ENCODE assay signal across 8 cellular contexts in the genomic region with DNA sequence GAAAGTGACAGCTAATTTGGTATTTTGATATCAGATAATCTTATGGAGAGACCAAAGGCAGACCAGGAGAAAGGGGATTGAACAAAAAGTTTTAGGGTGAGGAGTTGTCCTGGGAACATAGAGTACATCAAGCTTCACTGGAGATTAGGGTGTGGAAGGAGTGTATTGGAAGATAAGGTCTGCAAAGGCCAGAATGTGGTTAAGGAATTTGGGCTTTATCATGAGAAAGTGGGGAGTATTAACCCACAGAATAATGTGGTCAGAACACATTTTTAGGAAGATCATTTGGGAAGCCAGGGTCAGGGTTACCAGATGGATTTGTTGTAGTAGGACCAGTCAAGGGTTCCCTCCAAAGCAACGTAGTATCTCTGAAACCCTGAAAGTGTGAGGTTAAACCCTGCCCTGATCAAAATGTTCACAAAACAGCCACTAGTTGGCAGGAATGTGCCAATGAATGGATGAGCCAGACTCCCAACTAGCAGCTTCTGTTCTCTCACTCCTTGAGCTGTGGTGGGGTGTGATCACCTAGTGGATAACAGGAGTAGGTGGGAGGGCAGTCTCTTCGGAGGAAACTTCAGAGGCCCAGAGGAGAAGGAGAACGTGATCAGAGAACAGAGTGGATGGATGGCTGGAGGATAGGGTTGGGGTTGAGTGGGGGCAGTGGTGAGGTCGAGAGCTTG. TPM values are rescaled to one million over a fixed set of nuclear protein-coding genes. Genes with fewer than 3 reads are reported as not detected.
DNase-seq lines count a peak whose midpoint lies in the region; ATAC-seq and TF ChIP-seq lines count a peak whose summit lies in the region.

No MANE protein-coding gene starts in this region.

- no peak for TF ChIP-seq POLR2A in HCT116 (IDR thresholded peaks at IDR 0.05; ENCODE audit: borderline replicate concordance, extremely low read depth, insufficient read depth, insufficient read length)

- H3K27me3 ChIP-seq in HCT116 (ENCODE audit: insufficient read depth, low read length) (no peaks in the 10 kb centered on the region), lower lobe of right lung (ENCODE audit: low read depth) (no peaks in the 10 kb centered on the region), stomach smooth muscle (ENCODE audit: control insufficient read depth in 1 of 2, insufficient read depth in 2 of 2, low read length in 2 of 2) (no peaks in the 10 kb centered on the region)

- RAD21 ChIA-PET in HCT116 (lab: Charles Lee; ENCODE audit: low non-redundant PET in 1 of 2, low total read pairs in 2 of 2, uncharacterized antibody in 2 of 2, unreplicated experiment in 2 of 2) = interaction anchor here (0.5 to 3.8 kb wide), 6 partner anchors 9 to 151 kb away, joined by 3 to 43 read pairs (median 4); no protein-coding TSS in a partner anchor

- H3K4me2 ChIP-seq in HCT116 (ENCODE audit: low read length) = peak overlapping the region; percentile 75

- H3K4me1 ChIP-seq in HCT116 (ENCODE audit: control insufficient read depth in 1 of 2, insufficient read depth in 2 of 2, low read length in 2 of 2) (peaks cover 9 to 47% of the 10 kb centered on the region in 2 experiments; a peak in 3 of 4 replicates), lower lobe of right lung (peaks cover 17% of the 10 kb centered on the region), stomach smooth muscle (ENCODE audit: control insufficient read depth, insufficient read depth, low read length) (peaks cover 7% of the 10 kb centered on the region)

- H3K27ac ChIP-seq in HCT116 (ENCODE audit: low read depth, low read length) (peak overlapping the region; percentile 81), lower lobe of right lung (no peak overlapping the region), stomach smooth muscle (ENCODE audit: low read length) (peak overlapping the region; percentile 1)

- no peaks in the 10 kb centered on the region for H3K9me2 ChIP-seq in HCT116 (ENCODE audit: insufficient read depth)

- H3K79me2 ChIP-seq in HCT116 (ENCODE audit: insufficient read depth, low read length) = no peaks in the 10 kb centered on the region

- no peaks in the 10 kb centered on the region for H3K9me3 ChIP-seq in HCT116 (ENCODE audit: control insufficient read depth in 1 of 2, insufficient read depth in 1 of 2, low read depth in 1 of 2, low read length in 2 of 2)
- no peaks in the 10 kb centered on the region for H3K9me3 ChIP-seq in lower lobe of right lung
- no peaks in the 10 kb centered on the region for H3K9me3 ChIP-seq in stomach smooth muscle (ENCODE audit: control insufficient read depth in 2 of 2, low read length in 2 of 2)

- 0 out of 4 replicates have a peak overlapping the region, but pooled peaks of 1 of the 2 experiments have one; percentile 70 for H3K4me3 ChIP-seq in HCT116 (replicated peaks in 1 of 2; ENCODE audit: low read depth in 1 of 2, low read length in 2 of 2)
- H3K4me3 ChIP-seq in lower lobe of right lung = no peak overlapping the region
- no peak overlapping the region for H3K4me3 ChIP-seq in stomach smooth muscle (ENCODE audit: low read length in 2 of 2)

- CTCF ChIA-PET in HCT116 (lab: Charles Lee) = interaction anchor here (0.6 to 5.4 kb wide), 12 partner anchors 9 to 304 kb away, joined by 3 to 114 read pairs (median 6); partner anchors contain the start of genes C1orf50, P3H1, SLC2A1 and ZNF691

- H3K36me3 ChIP-seq in HCT116 (ENCODE audit: control insufficient read depth in 1 of 2, insufficient read depth in 2 of 2, low read length in 2 of 2) = peaks cover 6 to 17% of the 10 kb centered on the region in 2 experiments; a peak in 3 of 4 replicates
- H3K36me3 ChIP-seq in lower lobe of right lung = peaks cover 13% of the 10 kb centered on the region
- peaks cover 7 to 9% of the 10 kb centered on the region in 2 donors for H3K36me3 ChIP-seq in stomach smooth muscle (ENCODE audit: control insufficient read depth in 2 of 2, insufficient read depth in 2 of 2, low read length in 2 of 2)

- TF ChIP-seq CTCF in HCT116 (IDR thresholded peaks at IDR 0.05 in 2 of 3, conservative IDR thresholded peaks at IDR 0.05 in 1 of 3; ENCODE audit: borderline replicate concordance in 1 of 3, insufficient read depth in 1 of 3, low read depth in 2 of 3, low read length in 2 of 3) (peak in 2 of 3 experiments; percentile 77 to 88; a peak in 4 of 6 replicates), lower lobe of right lung (IDR thresholded peaks at IDR 0.05) (peak; percentile 64)

- no peak for TF ChIP-seq RAD21 in HCT116 (IDR thresholded peaks at IDR 0.05; ENCODE audit: low read depth)

- DNase-seq in DMS153 treated with DMSO at 0.1 percent for 48 hours (lab: John Stamatoyannopoulos, UW; ENCODE audit: unreplicated experiment) (peak; percentile 78), HCT116 (ENCODE audit: low read depth, low spot score) (peak; percentile 76), NCI-H2171 (lab: John Stamatoyannopoulos, UW) (peak; percentile 44), UCSD-AML1 (lab: John Stamatoyannopoulos, UW; ENCODE audit: unreplicated experiment) (peak; percentile 46), lower lobe of right lung (no peak)
- DNase-seq in effector CD4-positive, alpha-beta T cell = peak; percentile 42

- peak overlapping the region; percentile 60 for H2AFZ ChIP-seq in HCT116 (ENCODE audit: low read depth, low read length, poor library complexity, severe bottlenecking)

- POLR2A ChIA-PET in HCT116 (lab: Charles Lee) = interaction anchor here (1.2 to 3.4 kb wide), 2 partner anchors 143 to 151 kb away, joined by 3 to 16 read pairs; no protein-coding TSS in a partner anchor

- intact Hi-C loops in HCT116 (cut with micrococcal nuclease) (loop anchor here (1.0 kb wide), 1 partner anchor 18 kb away; no protein-coding TSS in a partner anchor), lower lobe of right lung (cut with DNase I) (no loop called here)

- H3K9ac ChIP-seq in HCT116 (ENCODE audit: low read length) = 0 out of 2 replicates have a peak overlapping the region, but pooled peaks have one; percentile 12
- H3K9ac ChIP-seq in stomach smooth muscle (ENCODE audit: low read length in 2 of 2) = peak overlapping the region in 1 of 2 donors; percentile 36

- no TSS peak for BruUV-seq in HCT116 (replicated peaks; lab: Mats Ljungman, UMichigan)

- peak; percentile 63 for ATAC-seq in HCT116
- peak; percentile 64 to 76 for ATAC-seq in lower lobe of right lung
- ATAC-seq in HG02973 (IDR thresholded peaks at IDR 0.05; ENCODE audit: unreplicated experiment) = no peak

- no peaks in the 10 kb centered on the region for H4K20me1 ChIP-seq in HCT116 (ENCODE audit: insufficient read depth)

TF ChIP-seq in HCT116, 20 proteins besides CTCF, POLR2A, EP300 and RAD21:
- TF ChIP-seq ZFX (IDR thresholded peaks at IDR 0.05) = no peak
- TF ChIP-seq POLR2AphosphoS5 (IDR thresholded peaks at IDR 0.05; ENCODE audit: low read depth, low read length) = 0 out of 2 replicates have a peak, but pooled peaks have one; percentile 24

RNA-seq across cellular contexts. Expression of gene SLC2A1, which starts 35.8 kb away (rescaled TPM):
- total RNA-seq in HCT116 (2021; ENCODE audit: unreplicated experiment) (248 TPM), lower lobe of right lung (10.6 TPM)
- 419 and 518 TPM in 2 replicates for polyA plus RNA-seq in HCT116 (2012)

Comparison
In these comparisons a context has a peak if more than half of its experiments do, and no peak if none do; other contexts are left out.
1. RNA of gene SLC2A1, which starts 35.8 kb away (total RNA-seq): 248 TPM in HCT116 (single experiment); 10.6 TPM in lower lobe of right lung (single experiment); every median in the first group is over 10 times any median in the second.